ENCODE assay signal across 16 cellular contexts in genomic region chrX:101395789-101396188, GRCh38. TPM values are rescaled to one million over a fixed set of nuclear protein-coding genes. Genes with fewer than 3 reads are reported as not detected.
DNase-seq lines count a peak whose midpoint lies in the region; ATAC-seq and TF ChIP-seq lines count a peak whose summit lies in the region.
"Had no signal": no experiment of that assay in that cellular context is flagged by ENCODE, and none has a peak within 500 bp of the region (broad histone marks: within the 10 kb centered on the region; RNA-seq: fewer than 3 reads in every experiment).

No MANE protein-coding gene starts in this region.

- no peaks in the 10 kb centered on the region for H3K9me3 ChIP-seq in Loucy (ENCODE audit: insufficient read depth, low read depth, low read length)
- H3K9me3 ChIP-seq in colonic mucosa = no peaks in the 10 kb centered on the region
- H3K9me3 ChIP-seq in stomach = no peaks in the 10 kb centered on the region
- H3K9me3 ChIP-seq: transverse colon had no signal

- 79 to 100% (median 88%) methylated on average over 1 of the region's 1 CpG for WGBS in stomach, 5 donors

- TF ChIP-seq EP300 in stomach (IDR thresholded peaks at IDR 0.05) = no peak

- peaks cover 23% of the 10 kb centered on the region for H3K4me1 Mint-ChIP-seq in T-helper 2 cell treated with Interferon-gamma antibody and Interleukin-4, amounts not matched to agents 5 μg/mL and 100 μg/mL, for 36 hours (ENCODE audit: low read depth)
- H3K4me1 Mint-ChIP-seq in activated T-helper 17 cell treated with anti-CD3 and anti-CD28 coated beads, Interleukin-2, amount 50 U/mL, for 72 hours = peaks cover 4% of the 10 kb centered on the region
- H3K4me1 Mint-ChIP-seq in natural killer cell = peaks cover 8 to 13% of the 10 kb centered on the region in 2 donors

- H3K9me3 Mint-ChIP-seq in T-helper 2 cell treated with Interferon-gamma antibody and Interleukin-4, amounts not matched to agents 5 μg/mL and 100 μg/mL, for 36 hours = no peaks in the 10 kb centered on the region
- H3K9me3 Mint-ChIP-seq in activated T-helper 17 cell treated with anti-CD3 and anti-CD28 coated beads, Interleukin-2, amount 50 U/mL, for 72 hours = no peaks in the 10 kb centered on the region
- H3K9me3 Mint-ChIP-seq in natural killer cell = no peaks in the 10 kb centered on the region

- peaks cover 26% of the 10 kb centered on the region for H4K20me1 ChIP-seq in Loucy (ENCODE audit: insufficient read depth, low read length, poor library complexity, severe bottlenecking)

- no peak overlapping the region for H3K27ac ChIP-seq in colonic mucosa
- no peak overlapping the region for H3K27ac ChIP-seq in stomach
- H3K27ac ChIP-seq: dorsolateral prefrontal cortex, transverse colon had no signal

- H3K9me2 ChIP-seq in Loucy (replicated peaks; ENCODE audit: low read depth, low read length) = no peaks in the 10 kb centered on the region

- TF ChIP-seq CTCF in Loucy (conservative IDR thresholded peaks at IDR 0.05; ENCODE audit: low read length) = no peak
- TF ChIP-seq CTCF in natural killer cell (IDR thresholded peaks at IDR 0.05) = no peak
- TF ChIP-seq CTCF in colonic mucosa (IDR thresholded peaks at IDR 0.05) = no peak
- TF ChIP-seq CTCF in stomach (IDR thresholded peaks at IDR 0.05) = no peak

- peaks cover 19% of the 10 kb centered on the region for H3K36me3 ChIP-seq in Loucy (ENCODE audit: insufficient read depth, low read length)
- H3K36me3 ChIP-seq in colonic mucosa = no peaks in the 10 kb centered on the region
- H3K36me3 ChIP-seq in stomach = peaks cover 0 to 22% (median 14%) of the 10 kb centered on the region in 4 donors
- H3K36me3 ChIP-seq: transverse colon had no signal

- no peak overlapping the region for H3K4me3 ChIP-seq in Loucy (ENCODE audit: low read length, poor library complexity, severe bottlenecking)
- no peak overlapping the region for H3K4me3 ChIP-seq in colonic mucosa
- H3K4me3 ChIP-seq in stomach = no peak overlapping the region
- H3K4me3 ChIP-seq: dorsolateral prefrontal cortex, transverse colon had no signal

- intact Hi-C loops in natural killer cell (cut with micrococcal nuclease) (no loop called here), colonic mucosa (cut with DNase I) (no loop called here), stomach (cut with DNase I; ENCODE audit: low total_unique reads) (no loop called here)

- TF ChIP-seq POLR2A in stomach (IDR thresholded peaks at IDR 0.05) = no peak

- H3F3A ChIP-seq in Loucy (ENCODE audit: low read depth) = no peaks in the 10 kb centered on the region

- DNase-seq in T-helper 2 cell treated with Interferon-gamma antibody and Interleukin-4, amounts not matched to agents 5 μg/mL and 100 μg/mL, for 36 hours (ENCODE audit: low spot score) = no peak
- DNase-seq in T-helper 2 cell (no peak), natural killer cell (no peak), colonic mucosa (no peak), stomach (no peak)
- DNase-seq: dorsolateral prefrontal cortex, NCI-H1105, NCI-H526 treated with DMSO at 0.1 percent for 48 hours, small intestine, transverse colon had no signal

- H3K36me3 Mint-ChIP-seq in T-helper 2 cell treated with Interferon-gamma antibody and Interleukin-4, amounts not matched to agents 5 μg/mL and 100 μg/mL, for 36 hours (ENCODE audit: low read depth) = peaks cover 48% of the 10 kb centered on the region
- H3K36me3 Mint-ChIP-seq in activated T-helper 17 cell treated with anti-CD3 and anti-CD28 coated beads, Interleukin-2, amount 50 U/mL, for 72 hours (ENCODE audit: low read depth) = peaks cover 80% of the 10 kb centered on the region
- H3K36me3 Mint-ChIP-seq in natural killer cell = no peaks in the 10 kb centered on the region

- peak overlapping the region; percentile 23 for H3K4me2 ChIP-seq in Loucy (ENCODE audit: low read depth, low read length, poor library complexity, severe bottlenecking)

- peaks cover 4% of the 10 kb centered on the region for H3K4me1 ChIP-seq in Loucy (ENCODE audit: insufficient read depth, low read length, poor library complexity, severe bottlenecking)
- H3K4me1 ChIP-seq in colonic mucosa = no peaks in the 10 kb centered on the region
- peaks cover 0 to 13% (median 3%) of the 10 kb centered on the region in 4 donors for H3K4me1 ChIP-seq in stomach

- H3K4me3 Mint-ChIP-seq in T-helper 2 cell treated with Interferon-gamma antibody and Interleukin-4, amounts not matched to agents 5 μg/mL and 100 μg/mL, for 36 hours = no peak overlapping the region
- no peak overlapping the region for H3K4me3 Mint-ChIP-seq in activated T-helper 17 cell treated with anti-CD3 and anti-CD28 coated beads, Interleukin-2, amount 50 U/mL, for 72 hours
- H3K4me3 Mint-ChIP-seq in natural killer cell = no peak overlapping the region

- no peaks in the 10 kb centered on the region for H3K27me3 Mint-ChIP-seq in T-helper 2 cell treated with Interferon-gamma antibody and Interleukin-4, amounts not matched to agents 5 μg/mL and 100 μg/mL, for 36 hours (ENCODE audit: low read depth)
- H3K27me3 Mint-ChIP-seq in activated T-helper 17 cell treated with anti-CD3 and anti-CD28 coated beads, Interleukin-2, amount 50 U/mL, for 72 hours = no peaks in the 10 kb centered on the region
- no peaks in the 10 kb centered on the region for H3K27me3 Mint-ChIP-seq in natural killer cell (ENCODE audit: low read depth in 2 of 2)

- H3K9ac ChIP-seq in Loucy (ENCODE audit: low read depth, low read length, poor library complexity, severe bottlenecking) (no peak overlapping the region), colonic mucosa (ENCODE audit: low read depth in 2 of 2, low read length in 2 of 2) (no peak overlapping the region)

- H3K27me3 ChIP-seq in Loucy (ENCODE audit: insufficient read depth, low read length, poor library complexity, severe bottlenecking) (peaks cover 5% of the 10 kb centered on the region), colonic mucosa (no peaks in the 10 kb centered on the region), stomach (peaks cover 0 to 4% (median 0%) of the 10 kb centered on the region in 3 donors)
- H3K27me3 ChIP-seq: transverse colon had no signal

- H3K27ac Mint-ChIP-seq in T-helper 2 cell treated with Interferon-gamma antibody and Interleukin-4, amounts not matched to agents 5 μg/mL and 100 μg/mL, for 36 hours = peak overlapping the region; percentile 15
- peak overlapping the region; percentile 48 for H3K27ac Mint-ChIP-seq in activated T-helper 17 cell treated with anti-CD3 and anti-CD28 coated beads, Interleukin-2, amount 50 U/mL, for 72 hours
- H3K27ac Mint-ChIP-seq in natural killer cell = peak overlapping the region; percentile 17 to 51

- no peak for ATAC-seq in activated T-helper 17 cell treated with anti-CD3 and anti-CD28 coated beads, Interleukin-2, amount 50 U/mL, for 72 hours (replicated peaks)
- ATAC-seq in natural killer cell = no peak
- no peak for ATAC-seq in GM21529 (IDR thresholded peaks at IDR 0.05; ENCODE audit: unreplicated experiment)
- ATAC-seq: SK-N-SH treated with all-trans-retinoic acid at 6 μM for 48 hours had no signal

- peaks cover 37% of the 10 kb centered on the region for H3K79me2 ChIP-seq in Loucy (ENCODE audit: insufficient read depth, low read length)

- no peak overlapping the region for H2AFZ ChIP-seq in Loucy (ENCODE audit: low read length)

RNA-seq across cellular contexts. Expression of gene RPL36A, which starts 5.0 kb away (rescaled TPM):
- total RNA-seq in activated T-helper 17 cell treated with anti-CD3 and anti-CD28 coated beads, Interleukin-2, amount 50 U/mL, for 72 hours = 100 to 1,000 TPM; 197 to 307 TPM
- total RNA-seq in natural killer cell (100 to 1,000 TPM in 1 of 3 donors, 10 to 100 TPM in 2; 88.0 to 108 (median 91.5) TPM), colonic mucosa (100 to 1,000 TPM; 132 to 184 TPM), stomach (1,000 to 10,000 TPM in 2 of 5 donors, 100 to 1,000 TPM in 3; 555 to 1,097 (median 872) TPM)
- 1,000 to 10,000 TPM; 2,307 to 3,486 (median 2,694) TPM for polyA plus RNA-seq in stomach

RNA-seq across cellular contexts. Expression of gene BTK, which starts 9.8 kb away (rescaled TPM):
- 1 to 10 TPM in 1 of 2 donors, under 1 TPM in 1; 0.48 to 1.7 TPM for total RNA-seq in activated T-helper 17 cell treated with anti-CD3 and anti-CD28 coated beads, Interleukin-2, amount 50 U/mL, for 72 hours
- total RNA-seq in natural killer cell (10 to 100 TPM in 1 of 3 donors, 1 to 10 TPM in 2; 4.4 to 48.2 (median 9.0) TPM), colonic mucosa (1 to 10 TPM; 1.9 to 3.0 TPM), stomach (1 to 10 TPM in 3 of 5 donors, not detected in 2; 1.3 to 8.7 (median 2.4) TPM)
- 1 to 10 TPM; 2.6 to 4.9 (median 3.2) TPM for polyA plus RNA-seq in stomach
- total RNA-seq: glomerular endothelial cell had no signal
- polyA plus RNA-seq: neural cell had no signal

RNA-seq across cellular contexts. Expression of gene GLA, which starts 11.9 kb away (rescaled TPM):
- 10 to 100 TPM; 64.9 to 67.2 TPM for total RNA-seq in activated T-helper 17 cell treated with anti-CD3 and anti-CD28 coated beads, Interleukin-2, amount 50 U/mL, for 72 hours
- total RNA-seq in natural killer cell (10 to 100 TPM; 34.9 to 71.9 (median 47.9) TPM), colonic mucosa (10 to 100 TPM; 29.9 to 33.9 TPM), stomach (10 to 100 TPM in 2 of 5 donors, 1 to 10 TPM in 2, not detected in 1; 6.4 to 19.6 (median 12.7) TPM)
- 10 to 100 TPM in 2 of 3 donors, 1 to 10 TPM in 1; 8.1 to 25.6 (median 18.6) TPM for polyA plus RNA-seq in stomach

RNA-seq across cellular contexts. Expression of gene HNRNPH2, which starts 12.2 kb away (rescaled TPM):
- total RNA-seq in activated T-helper 17 cell treated with anti-CD3 and anti-CD28 coated beads, Interleukin-2, amount 50 U/mL, for 72 hours = 10 to 100 TPM; 25.1 to 39.1 TPM
- total RNA-seq in natural killer cell = 10 to 100 TPM; 47.3 to 56.1 (median 52.9) TPM
- 10 to 100 TPM; 61.7 to 72.1 TPM for total RNA-seq in colonic mucosa
- 10 to 100 TPM in 4 of 5 donors, 1 to 10 TPM in 1; 5.5 to 98.4 (median 15.2) TPM for total RNA-seq in stomach
- 10 to 100 TPM; 31.6 to 53.5 (median 46.1) TPM for polyA plus RNA-seq in stomach

RNA-seq across cellular contexts. Expression of gene TIMM8A, which starts 47.2 kb away (rescaled TPM):
- total RNA-seq in activated T-helper 17 cell treated with anti-CD3 and anti-CD28 coated beads, Interleukin-2, amount 50 U/mL, for 72 hours = 10 to 100 TPM; 15.4 to 27.8 TPM
- total RNA-seq in natural killer cell (1 to 10 TPM; 6.0 to 7.4 (median 7.0) TPM), colonic mucosa (10 to 100 TPM in 1 of 2 donors, 1 to 10 TPM in 1; 9.4 to 22.9 TPM), stomach (1 to 10 TPM in 4 of 5 donors, not detected in 1; 4.6 to 8.8 (median 7.2) TPM)
- 10 to 100 TPM in 1 of 3 donors, 1 to 10 TPM in 2; 6.9 to 10.9 (median 9.3) TPM for polyA plus RNA-seq in stomach
